28 cellular contexts compared by ENCODE assay signal in genomic region chr16:57329718-57330327, GRCh38. TPM values are rescaled to one million over a fixed set of nuclear protein-coding genes. Genes with fewer than 3 reads are reported as not detected.
"Had no signal": no experiment of that assay in that cellular context is flagged by ENCODE, and none has a peak within 500 bp of the region (broad histone marks: within the 10 kb centered on the region; RNA-seq: fewer than 3 reads in every experiment).

No MANE protein-coding gene starts in this region.

- H3K9ac ChIP-seq: KMS-11, SK-N-SH had no signal

- FAIRE-seq: HepG2 had no signal

- DNase-seq: IMR-90, Kasumi-1, MM.1S, NCI-H1092 treated with DMSO at 0.1 percent for 48 hours, NCI-H1436 treated with DMSO at 0.1 percent for 48 hours, NCI-H1694 treated with DMSO at 0.1 percent for 48 hours, NCI-H1930, NCI-H2081, NCI-H2107, NCI-H2171, NCI-H226, NCI-H446, NCI-H510A, NCI-H524 treated with DMSO at 0.1 percent for 48 hours, NCI-H69, NCI-H774, PC-3, SHP77, SK-N-SH, SW 1271 had no signal

- H3K4me2 ChIP-seq: KMS-11, SK-N-SH had no signal

- H3K9me3 ChIP-seq: SK-N-SH had no signal

- ATAC-seq: HepG2, Panc1, PC-3 had no signal

- H3K27ac ChIP-seq: KMS-11, RWPE1 had no signal

RNA-seq across cellular contexts. Expression of gene CCL22, which starts 28.8 kb away (rescaled TPM):
- total RNA-seq: HepG2, HT1080, IMR-90, M059J, OCI-LY7, PC-3, SK-MEL-5 had no signal
- polyA plus RNA-seq: HepG2, IMR-90, SK-N-SH had no signal

RNA-seq across cellular contexts. Expression of gene CX3CL1, which starts 42.5 kb away (rescaled TPM):
- total RNA-seq: OCI-LY7, PC-3 had no signal

RNA-seq across cellular contexts. Expression of gene PLLP, which starts 45.4 kb away (rescaled TPM):
- total RNA-seq: IMR-90 had no signal
